Comparison of ENCODE assay signal across 32 cellular contexts in genomic region chr20:39458452-39458851, GRCh38.
"Had no signal": no experiment of that assay in that cellular context is flagged by ENCODE, and none has a peak within 500 bp of the region (broad histone marks: within the 10 kb centered on the region; RNA-seq: fewer than 3 reads in every experiment).

No MANE protein-coding gene starts in this region.

- H3K9me3 ChIP-seq: ascending aorta, body of pancreas, breast epithelium had no signal

- DNase-seq: activated B cell treated with CpG ODN at 0.5 μM for 24 hours; activated CD4-positive, alpha-beta memory T cell treated with anti-CD3 and anti-CD28 coated beads for 36 hours; activated CD4-positive, alpha-beta T cell treated with anti-CD3 and anti-CD28 coated beads for 4 hours; activated CD4-positive, alpha-beta T cell treated with anti-CD3 and anti-CD28 coated beads, Interleukin-2, amount 10 ng/mL, durations not matched to agents 24 days and 14 days; activated CD4-positive, alpha-beta T cell treated with anti-CD3 and anti-CD28 coated beads, Interleukin-2, amount 50 U/mL, for 1 hour; activated CD4-positive, alpha-beta T cell treated with anti-CD3 and anti-CD28 coated beads, Interleukin-2, amount 50 U/mL, for 4 hours; activated CD4-positive, CD25-positive, alpha-beta regulatory T cell treated with anti-CD3 and anti-CD28 coated beads, Interleukin-2, amount 50 U/mL, for 72 hours; activated CD8-positive, alpha-beta memory T cell treated with anti-CD3 and anti-CD28 coated beads, Interleukin-2, amount 50 U/mL, for 4 hours; activated CD8-positive, alpha-beta T cell treated with anti-CD3 and anti-CD28 coated beads for 36 hours; activated effector memory CD4-positive, alpha-beta T cell treated with anti-CD3 and anti-CD28 coated beads, Interleukin-2, amount 50 U/mL, for 16 hours; activated gamma-delta T cell treated with Interleukin-2 at 50 U/mL for 16 hours; activated naive CD4-positive, alpha-beta T cell; activated naive CD4-positive, alpha-beta T cell treated with anti-CD3 and anti-CD28 coated beads for 36 hours; activated naive CD4-positive, alpha-beta T cell treated with anti-CD3 and anti-CD28 coated beads, Interleukin-2, amount 50 U/mL, for 16 hours; activated naive CD8-positive, alpha-beta T cell treated with anti-CD3 and anti-CD28 coated beads, Interleukin-2, amount 10 ng/mL, durations not matched to agents 7 days and 5 days; activated naive CD8-positive, alpha-beta T cell treated with anti-CD3 and anti-CD28 coated beads, Interleukin-2, amount 50 U/mL, for 24 hours; activated T-cell treated with anti-CD3 and anti-CD28 coated beads for 4 hours; activated T-cell treated with anti-CD3 and anti-CD28 coated beads, Interleukin-2, amount 50 U/mL, for 1 hour; activated T-cell treated with anti-CD3 and anti-CD28 coated beads, Interleukin-2, amount 50 U/mL, for 4 hours; activated T-cell treated with anti-CD3 and anti-CD28 coated beads, Interleukin-2, amount 50 U/mL, for 72 hours; amygdala; anterior cingulate cortex; body of pancreas; brain microvascular endothelial cell; central memory CD4-positive, alpha-beta T cell; T-helper 1 cell; T-helper 2 cell; T-helper 9 cell had no signal

- H3K4me3 ChIP-seq: ascending aorta, body of pancreas, breast epithelium had no signal

- ATAC-seq: activated CD8-positive, alpha-beta T cell treated with anti-CD3 and anti-CD28 coated beads for 36 hours; activated naive CD8-positive, alpha-beta T cell treated with anti-CD3 and anti-CD28 coated beads, Interleukin-2, amount 50 U/mL, for 24 hours; activated T-cell treated with anti-CD3 and anti-CD28 coated beads, Interleukin-2, amount 50 U/mL, for 4 hours; activated T-cell treated with anti-CD3 and anti-CD28 coated beads, Interleukin-2, amount 50 U/mL, for 72 hours; activated T-helper 17 cell treated with anti-CD3 and anti-CD28 coated beads, Interleukin-2, amount 50 U/mL, for 72 hours; body of pancreas had no signal

- H3K4me1 ChIP-seq: ascending aorta, body of pancreas, breast epithelium had no signal

- H3K27ac ChIP-seq: ascending aorta, body of pancreas, brain microvascular endothelial cell, breast epithelium, VCaP had no signal

- H3K27me3 ChIP-seq: ascending aorta, body of pancreas, brain microvascular endothelial cell, breast epithelium had no signal

- H3K36me3 ChIP-seq: ascending aorta, brain microvascular endothelial cell, breast epithelium had no signal
